23 cellular contexts compared by ENCODE assay signal in genomic region chr9:128923493-128923883, GRCh38. TPM values are rescaled to one million over a fixed set of nuclear protein-coding genes. Genes with fewer than 3 reads are reported as not detected.
A peak's percentile ranks its signal among the peaks of the same experiment; 100 is the strongest.
DNase-seq lines count a peak whose midpoint lies in the region; ATAC-seq and TF ChIP-seq lines count a peak whose summit lies in the region.
"Had no signal": no experiment of that assay in that cellular context is flagged by ENCODE, and none has a peak within 500 bp of the region (broad histone marks: within the 10 kb centered on the region; RNA-seq: fewer than 3 reads in every experiment).

No MANE protein-coding gene starts in this region.

- H3K27me3 Mint-ChIP-seq in immature natural killer cell (ENCODE audit: low read depth in 3 of 3), result peaks cover 0 to 4% (median 3%) of the 10 kb centered on the region in 3 donors
- no peaks in the 10 kb centered on the region for H3K27me3 Mint-ChIP-seq in effector memory CD8-positive, alpha-beta T cell

- H3K4me1 ChIP-seq in BLaER1 treated with 17β-estradiol and CSF1 and Interleukin-3, amounts not matched to agents 10 nM and 100 nM, result peaks cover 26 to 53% (median 47%) of the 10 kb centered on the region in 10 experiments
- H3K4me1 ChIP-seq in OCI-LY7 (ENCODE audit: insufficient read depth, low read length, poor library complexity, severe bottlenecking) (peaks cover 45% of the 10 kb centered on the region), thyroid gland (peaks cover 44 to 52% of the 10 kb centered on the region in 2 donors)

- H3K9me3 Mint-ChIP-seq in immature natural killer cell, result no peaks in the 10 kb centered on the region
- H3K9me3 Mint-ChIP-seq in effector memory CD8-positive, alpha-beta T cell, result no peaks in the 10 kb centered on the region
- H3K9me3 Mint-ChIP-seq: CD4-positive, CD25-positive, alpha-beta regulatory T cell; T-helper 2 cell treated with Interferon-gamma antibody and Interleukin-4, amounts not matched to agents 5 μg/mL and 100 μg/mL, for 36 hours had no signal

- TF ChIP-seq POLR2A in thyroid gland (IDR thresholded peaks at IDR 0.05), result no peak

- peak overlapping the region in 2 of 5 donors; percentile 51 to 70 for H3K4me3 Mint-ChIP-seq in immature natural killer cell
- no peak overlapping the region for H3K4me3 Mint-ChIP-seq in effector memory CD8-positive, alpha-beta T cell
- H3K4me3 Mint-ChIP-seq: CD4-positive, CD25-positive, alpha-beta regulatory T cell; T-helper 2 cell treated with Interferon-gamma antibody and Interleukin-4, amounts not matched to agents 5 μg/mL and 100 μg/mL, for 36 hours had no signal

- H3K9me3 ChIP-seq in BLaER1 treated with 17β-estradiol and CSF1 and Interleukin-3, amounts not matched to agents 10 nM and 100 nM (replicated peaks in 1 of 11), result no peaks in the 10 kb centered on the region
- no peaks in the 10 kb centered on the region for H3K9me3 ChIP-seq in OCI-LY7 (ENCODE audit: low read length)
- H3K9me3 ChIP-seq in thyroid gland, result no peaks in the 10 kb centered on the region
- H3K9me3 ChIP-seq: tibial nerve had no signal

- peak overlapping the region in 9 of 11 experiments; percentile 92 to 99 (median 95); a peak in 16 of 22 replicates for H3K4me2 ChIP-seq in BLaER1 treated with 17β-estradiol and CSF1 and Interleukin-3, amounts not matched to agents 10 nM and 100 nM
- peak overlapping the region; percentile 97 for H3K4me2 ChIP-seq in OCI-LY7 (ENCODE audit: low read length)

- intact Hi-C loops in OCI-LY7 (cut with micrococcal nuclease; ENCODE audit: unreplicated experiment), result loop anchor here (5.0 to 10.0 kb wide), 3 partner anchors 199 to 371 kb away; partner anchors contain the start of genes SPTAN1 and ZDHHC12
- intact Hi-C loops in thyroid gland (cut with DNase I), result loop anchor here (5.0 kb wide), 1 partner anchor 41 kb away; the partner anchor contains the start of genes KYAT1 and LRRC8A

- H3K36me3 Mint-ChIP-seq in immature natural killer cell, result peaks cover 0 to 9% (median 0%) of the 10 kb centered on the region in 3 donors
- H3K36me3 Mint-ChIP-seq in effector memory CD8-positive, alpha-beta T cell (ENCODE audit: insufficient read depth), result peaks cover 10% of the 10 kb centered on the region
- H3K36me3 Mint-ChIP-seq: CD4-positive, CD25-positive, alpha-beta regulatory T cell had no signal

- no peak overlapping the region; a peak in 1 of 20 replicates for H3K4me3 ChIP-seq in BLaER1 treated with 17β-estradiol and CSF1 and Interleukin-3, amounts not matched to agents 10 nM and 100 nM
- H3K4me3 ChIP-seq in OCI-LY7 (ENCODE audit: low read depth, low read length, poor library complexity, severe bottlenecking), result peak overlapping the region; percentile 79
- H3K4me3 ChIP-seq in thyroid gland (replicated peaks in 1 of 3), result no peak overlapping the region
- H3K4me3 ChIP-seq: GM12878 had no signal

- no peaks in the 10 kb centered on the region for H3K9me2 ChIP-seq in OCI-LY7 (ENCODE audit: insufficient read depth, low read length)

- H3K27me3 ChIP-seq in BLaER1 treated with 17β-estradiol and CSF1 and Interleukin-3, amounts not matched to agents 10 nM and 100 nM, result no peaks in the 10 kb centered on the region; a peak in 2 of 22 replicates
- no peaks in the 10 kb centered on the region for H3K27me3 ChIP-seq in thyroid gland
- H3K27me3 ChIP-seq: tibial nerve had no signal

- H3K4me1 Mint-ChIP-seq in immature natural killer cell, result peaks cover 41 to 44% of the 10 kb centered on the region in 2 donors
- peaks cover 8 to 13% of the 10 kb centered on the region in 2 donors for H3K4me1 Mint-ChIP-seq in effector memory CD8-positive, alpha-beta T cell (ENCODE audit: low read depth in 2 of 2)

- POLR2A ChIA-PET in OCI-LY7 (lab: Charles Lee), result interaction anchor here (1.2 to 1.4 kb wide), 3 partner anchors 44 to 65 kb away, joined by 4 to 5 read pairs (median 5); no protein-coding TSS in a partner anchor

- H3K27ac ChIP-seq in BLaER1 treated with 17β-estradiol and CSF1 and Interleukin-3, amounts not matched to agents 10 nM and 100 nM, result 0 out of 22 replicates have a peak overlapping the region, but pooled peaks of 3 of the 11 experiments have one; percentile 88 to 92 (median 90)
- H3K27ac ChIP-seq in OCI-LY7 (ENCODE audit: low read depth, low read length, poor library complexity, severe bottlenecking) (peak overlapping the region; percentile 98), thyroid gland (peak overlapping the region in 2 of 3 donors; percentile 80 to 92)

- no peaks in the 10 kb centered on the region for H4K20me1 ChIP-seq in BLaER1 treated with 17β-estradiol and CSF1 and Interleukin-3, amounts not matched to agents 10 nM and 100 nM
- no peaks in the 10 kb centered on the region for H4K20me1 ChIP-seq in OCI-LY7 (ENCODE audit: insufficient read depth, low read length)

- 93 to 96% methylated on average over 6 of the region's 6 CpGs for WGBS in thyroid gland, 2 donors

- BruUV-seq in OCI-LY7 (replicated peaks; lab: Mats Ljungman, UMichigan), result no TSS peak

- no peak for DNase-seq in OCI-LY7 (ENCODE audit: low spot score)
- no peak for DNase-seq in immature natural killer cell
- no peak for DNase-seq in thyroid gland
- DNase-seq in activated CD4-positive, alpha-beta T cell treated with anti-CD3 and anti-CD28 coated beads for 4 hours, result no peak
- DNase-seq in effector memory CD8-positive, alpha-beta T cell, result no peak
- DNase-seq: activated naive CD4-positive, alpha-beta T cell treated with Interleukin-2 at 50 U/mL for 16 hours; amygdala; CD4-positive, CD25-positive, alpha-beta regulatory T cell; cortex of kidney; EL; foreskin fibroblast; mesendoderm; NCI-H1092; NCI-H187; NCI-H2171 treated with DMSO at 0.1 percent for 48 hours; SHP77 treated with DMSO at 0.1 percent for 48 hours; stimulated activated naive CD4-positive, alpha-beta T cell treated with Interleukin-2 at 50 U/mL for 16 hours; WERI-Rb-1 had no signal

- peak overlapping the region; percentile 85 to 95 (median 90) for H3K27ac Mint-ChIP-seq in immature natural killer cell
- peak overlapping the region in 1 of 2 donors; percentile 65 for H3K27ac Mint-ChIP-seq in effector memory CD8-positive, alpha-beta T cell
- H3K27ac Mint-ChIP-seq: T-helper 2 cell treated with Interferon-gamma antibody and Interleukin-4, amounts not matched to agents 5 μg/mL and 100 μg/mL, for 36 hours had no signal

- peaks cover 0 to 7% (median 0%) of the 10 kb centered on the region in 11 experiments; a peak in 5 of 22 replicates for H3K36me3 ChIP-seq in BLaER1 treated with 17β-estradiol and CSF1 and Interleukin-3, amounts not matched to agents 10 nM and 100 nM
- H3K36me3 ChIP-seq in OCI-LY7 (ENCODE audit: insufficient read depth, low read length) (peaks cover 26% of the 10 kb centered on the region; the same call in 1 of the 2 replicates), thyroid gland (no peaks in the 10 kb centered on the region)

- no peak for ATAC-seq in effector memory CD8-positive, alpha-beta T cell (replicated peaks)
- ATAC-seq in HG03442 (IDR thresholded peaks at IDR 0.05; ENCODE audit: unreplicated experiment), result no peak
- ATAC-seq: GM12878 had no signal

- 0 out of 22 replicates have a peak overlapping the region, but pooled peaks of 2 of the 11 experiments have one; percentile 11 to 82 for H3K9ac ChIP-seq in BLaER1 treated with 17β-estradiol and CSF1 and Interleukin-3, amounts not matched to agents 10 nM and 100 nM

- no peak for TF ChIP-seq CTCF in OCI-LY7 (conservative IDR thresholded peaks at IDR 0.05; ENCODE audit: low read length)
- no peak for TF ChIP-seq CTCF in thyroid gland (IDR thresholded peaks at IDR 0.05)

- no peak overlapping the region for H2AFZ ChIP-seq in OCI-LY7 (ENCODE audit: low read length)

- H3K79me2 ChIP-seq in OCI-LY7 (ENCODE audit: insufficient read depth, low read depth, low read length), result peaks cover 5% of the 10 kb centered on the region; the same call in 1 of the 2 replicates

- CTCF ChIA-PET in OCI-LY7 (lab: Charles Lee; ENCODE audit: unreplicated experiment), result no interaction called here

RNA-seq across cellular contexts. Expression of gene PHYHD1, which starts 2.7 kb away (rescaled TPM):
- 69.0 and 83.5 TPM in 2 replicates for total RNA-seq in OCI-LY7 (2014; rRNA removed; shearing (Covaris generic))
- total RNA-seq in OCI-LY7 (2022) (132 and 150 TPM in 2 replicates), thyroid gland (10 to 100 TPM; 10.1 to 65.3 (median 39.4) TPM)
- 1 to 10 TPM; 2.7 to 7.1 (median 4.1) TPM for polyA plus RNA-seq in immature natural killer cell

RNA-seq across cellular contexts. Expression of gene DOLK, which starts 23.9 kb away (rescaled TPM):
- 9.6 and 11.2 TPM in 2 replicates for total RNA-seq in OCI-LY7 (2014; rRNA removed; shearing (Covaris generic))
- total RNA-seq in OCI-LY7 (2022) (5.1 and 5.8 TPM in 2 replicates), thyroid gland (10 to 100 TPM; 21.1 to 25.2 (median 22.2) TPM)
- polyA plus RNA-seq in immature natural killer cell, result 10 to 100 TPM in 1 of 3 donors, 1 to 10 TPM in 2; 9.5 to 18.0 (median 10.0) TPM

RNA-seq across cellular contexts. Expression of gene NUP188, which starts 24.0 kb away (rescaled TPM):
- 70.5 and 73.6 TPM in 2 replicates for total RNA-seq in OCI-LY7 (2014; rRNA removed; shearing (Covaris generic))
- total RNA-seq in OCI-LY7 (2022), result 83.8 and 91.6 TPM in 2 replicates
- 10 to 100 TPM; 12.2 to 31.8 (median 18.6) TPM for polyA plus RNA-seq in immature natural killer cell
- 10 to 100 TPM; 27.1 to 78.2 (median 35.8) TPM for total RNA-seq in thyroid gland

RNA-seq across cellular contexts. Expression of gene LRRC8A, which starts 41.6 kb away (rescaled TPM):
- total RNA-seq in OCI-LY7 (2014; rRNA removed; shearing (Covaris generic)), result 20.0 and 26.9 TPM in 2 replicates
- total RNA-seq in OCI-LY7 (2022) (21.0 and 22.9 TPM in 2 replicates), thyroid gland (10 to 100 TPM; 56.3 to 65.6 (median 61.5) TPM)
- 10 to 100 TPM; 29.3 to 98.2 (median 34.6) TPM for polyA plus RNA-seq in immature natural killer cell

RNA-seq across cellular contexts. Expression of gene KYAT1, which starts 41.7 kb away (rescaled TPM):
- total RNA-seq in OCI-LY7 (2014; rRNA removed; shearing (Covaris generic)), result 38.2 and 44.7 TPM in 2 replicates
- 28.3 and 34.5 TPM in 2 replicates for total RNA-seq in OCI-LY7 (2022)
- polyA plus RNA-seq in immature natural killer cell, result 10 to 100 TPM in 1 of 3 donors, 1 to 10 TPM in 2; 9.6 to 10.1 (median 10.0) TPM
- 10 to 100 TPM in 3 of 4 donors, 1 to 10 TPM in 1; 5.8 to 12.6 (median 12.3) TPM for total RNA-seq in thyroid gland
